10 cellular contexts compared by ENCODE assay signal in the genomic region with DNA sequence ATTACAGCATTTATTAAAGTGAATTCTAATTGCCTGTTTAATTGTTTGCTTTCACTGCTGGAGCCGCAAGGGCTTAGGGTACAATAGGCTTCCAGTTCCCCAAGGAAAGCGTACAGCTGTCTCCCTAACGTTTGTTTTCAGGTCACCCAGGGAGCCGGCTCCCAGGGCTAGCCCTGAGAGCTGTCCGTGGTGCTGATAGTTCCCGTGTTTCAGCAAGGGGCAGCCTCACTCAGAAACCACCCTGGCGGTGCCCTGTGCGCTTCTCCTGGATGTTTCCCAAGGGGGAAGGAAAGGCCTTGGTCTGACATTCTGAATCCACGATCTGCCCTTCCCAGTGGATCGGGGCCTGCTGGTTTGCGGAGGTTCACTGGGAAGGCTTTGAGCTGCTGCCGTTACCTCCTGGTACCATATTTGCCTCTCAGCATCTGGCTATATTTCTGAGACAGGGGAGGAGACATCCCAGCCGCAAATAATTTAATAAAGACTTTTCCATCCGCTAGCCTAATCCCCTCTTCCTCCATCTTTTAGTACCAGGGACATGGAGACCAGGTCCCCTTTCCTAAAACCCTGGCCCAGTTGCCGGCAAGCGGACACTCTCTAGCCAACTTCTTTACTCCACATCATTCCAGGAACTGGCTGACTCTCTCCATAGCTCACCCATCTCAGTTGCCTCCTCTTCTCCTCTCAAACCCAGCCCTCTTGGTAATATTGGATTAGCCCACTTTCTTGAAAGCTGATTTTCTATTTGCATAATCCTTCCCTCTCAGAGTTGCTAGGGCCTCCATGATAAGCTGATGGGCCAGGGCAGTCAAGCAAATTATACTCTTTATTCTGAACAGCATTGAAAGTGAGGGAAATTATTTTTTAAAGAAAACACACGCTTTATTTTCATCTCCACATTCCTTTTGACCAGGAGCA.
DNase-seq lines count a peak whose midpoint lies in the region; ATAC-seq and TF ChIP-seq lines count a peak whose summit lies in the region.
"Had no signal": no experiment of that assay in that cellular context is flagged by ENCODE, and none has a peak within 500 bp of the region (broad histone marks: within the 10 kb centered on the region; RNA-seq: fewer than 3 reads in every experiment).

No MANE protein-coding gene starts in this region.

- ATAC-seq in HG03039 (IDR thresholded peaks at IDR 0.05; ENCODE audit: unreplicated experiment) (no peak), GM21367 (IDR thresholded peaks at IDR 0.05; ENCODE audit: unreplicated experiment) (no peak)

- TF ChIP-seq CTCF in MCF 10A (IDR thresholded peaks at IDR 0.05; ENCODE audit: unreplicated experiment) (no peak), neural cell (IDR thresholded peaks at IDR 0.05; ENCODE audit: poor library complexity, severe bottlenecking) (no peak)

- no peak for TF ChIP-seq EP300 in neural cell (conservative IDR thresholded peaks at IDR 0.05; ENCODE audit: poor library complexity, severe bottlenecking)

- H3K4me2 ChIP-seq in neural cell (ENCODE audit: low read length), result no peak overlapping the region
- H3K4me2 ChIP-seq: KMS-11 had no signal

- POLR2A ChIA-PET in MCF 10A (lab: Yijun Ruan, JAX), result interaction anchor here (0.7 to 0.9 kb wide), 2 partner anchors 12 to 90 kb away, joined by 3 read pairs; no protein-coding TSS in a partner anchor

- no peak overlapping the region for H3K27ac ChIP-seq in neural cell (ENCODE audit: low read length)
- H3K27ac ChIP-seq: KMS-11 had no signal

- DNase-seq in NCI-H1436 (lab: John Stamatoyannopoulos, UW) (peak; percentile 21), NCI-H1436 treated with DMSO at 0.1 percent for 48 hours (lab: John Stamatoyannopoulos, UW) (no peak), NCI-H524 treated with DMSO at 0.1 percent for 48 hours (lab: John Stamatoyannopoulos, UW) (peak; percentile 11), MCF 10A (ENCODE audit: unreplicated experiment) (peak; percentile 56), hippocampal formation (lab: John Stamatoyannopoulos, UW) (no peak)

- no peaks in the 10 kb centered on the region for H3K4me1 Mint-ChIP-seq in MCF 10A (ENCODE audit: insufficient read depth, unreplicated experiment)

- TF ChIP-seq RAD21 in neural cell (conservative IDR thresholded peaks at IDR 0.05), result no peak

- no peak overlapping the region for H3K27ac Mint-ChIP-seq in MCF 10A (ENCODE audit: low read depth, unreplicated experiment)
- H3K27ac Mint-ChIP-seq: dendritic cell treated with granulocyte-macrophage colony-stimulating factor and Interleukin-4, amounts not matched to agents 40 ng/mL and 50 ng/mL, for 4 days had no signal

- H3K9me2 ChIP-seq in neural cell (ENCODE audit: insufficient read depth, low read length), result no peaks in the 10 kb centered on the region

- no peak overlapping the region for H2AFZ ChIP-seq in neural cell (ENCODE audit: low read depth, low read length)

- no peak overlapping the region for H3K4me3 ChIP-seq in neural cell (ENCODE audit: low read length)

- H3K36me3 ChIP-seq in neural cell (ENCODE audit: insufficient read depth, low read length), result no peaks in the 10 kb centered on the region

- no peaks in the 10 kb centered on the region for H3F3A ChIP-seq in neural cell (ENCODE audit: insufficient read depth, low read length, poor library complexity, severe bottlenecking)

- H3K4me3 Mint-ChIP-seq in MCF 10A (ENCODE audit: unreplicated experiment), result no peak overlapping the region
- H3K4me3 Mint-ChIP-seq: dendritic cell treated with granulocyte-macrophage colony-stimulating factor and Interleukin-4, amounts not matched to agents 40 ng/mL and 50 ng/mL, for 4 days had no signal

- CTCF ChIA-PET in MCF 10A (lab: Yijun Ruan, JAX), result no interaction called here

- H4K20me1 ChIP-seq in neural cell (ENCODE audit: insufficient read depth), result no peaks in the 10 kb centered on the region

- H3K9me3 ChIP-seq in neural cell (ENCODE audit: low read length), result peaks cover under 1% of the 10 kb centered on the region

- intact Hi-C loops in MCF 10A (cut with micrococcal nuclease), result no loop called here

- H3K27me3 ChIP-seq in neural cell (ENCODE audit: insufficient read depth, low read depth, low read length), result no peaks in the 10 kb centered on the region

- no peaks in the 10 kb centered on the region for H3K36me3 Mint-ChIP-seq in MCF 10A (ENCODE audit: insufficient read depth, unreplicated experiment)

- no TSS peak for BruUV-seq in MCF 10A (replicated peaks; lab: Mats Ljungman, UMichigan)

- H3K9ac ChIP-seq in neural cell (ENCODE audit: low read length), result no peak overlapping the region
- H3K9ac ChIP-seq: KMS-11 had no signal

- no peaks in the 10 kb centered on the region for H3K79me2 ChIP-seq in neural cell (replicated peaks; ENCODE audit: insufficient read depth, low read length)

- peaks cover 21% of the 10 kb centered on the region for H3K9me3 Mint-ChIP-seq in MCF 10A (ENCODE audit: unreplicated experiment)

- H3K27me3 Mint-ChIP-seq in MCF 10A (ENCODE audit: insufficient read depth, unreplicated experiment), result peaks cover 4% of the 10 kb centered on the region
- H3K27me3 Mint-ChIP-seq: dendritic cell treated with granulocyte-macrophage colony-stimulating factor and Interleukin-4, amounts not matched to agents 40 ng/mL and 50 ng/mL, for 4 days had no signal

TF ChIP-seq in neural cell, 6 proteins besides CTCF, POLR2A, EP300 and RAD21:
- TF ChIP-seq, protein P1, sequence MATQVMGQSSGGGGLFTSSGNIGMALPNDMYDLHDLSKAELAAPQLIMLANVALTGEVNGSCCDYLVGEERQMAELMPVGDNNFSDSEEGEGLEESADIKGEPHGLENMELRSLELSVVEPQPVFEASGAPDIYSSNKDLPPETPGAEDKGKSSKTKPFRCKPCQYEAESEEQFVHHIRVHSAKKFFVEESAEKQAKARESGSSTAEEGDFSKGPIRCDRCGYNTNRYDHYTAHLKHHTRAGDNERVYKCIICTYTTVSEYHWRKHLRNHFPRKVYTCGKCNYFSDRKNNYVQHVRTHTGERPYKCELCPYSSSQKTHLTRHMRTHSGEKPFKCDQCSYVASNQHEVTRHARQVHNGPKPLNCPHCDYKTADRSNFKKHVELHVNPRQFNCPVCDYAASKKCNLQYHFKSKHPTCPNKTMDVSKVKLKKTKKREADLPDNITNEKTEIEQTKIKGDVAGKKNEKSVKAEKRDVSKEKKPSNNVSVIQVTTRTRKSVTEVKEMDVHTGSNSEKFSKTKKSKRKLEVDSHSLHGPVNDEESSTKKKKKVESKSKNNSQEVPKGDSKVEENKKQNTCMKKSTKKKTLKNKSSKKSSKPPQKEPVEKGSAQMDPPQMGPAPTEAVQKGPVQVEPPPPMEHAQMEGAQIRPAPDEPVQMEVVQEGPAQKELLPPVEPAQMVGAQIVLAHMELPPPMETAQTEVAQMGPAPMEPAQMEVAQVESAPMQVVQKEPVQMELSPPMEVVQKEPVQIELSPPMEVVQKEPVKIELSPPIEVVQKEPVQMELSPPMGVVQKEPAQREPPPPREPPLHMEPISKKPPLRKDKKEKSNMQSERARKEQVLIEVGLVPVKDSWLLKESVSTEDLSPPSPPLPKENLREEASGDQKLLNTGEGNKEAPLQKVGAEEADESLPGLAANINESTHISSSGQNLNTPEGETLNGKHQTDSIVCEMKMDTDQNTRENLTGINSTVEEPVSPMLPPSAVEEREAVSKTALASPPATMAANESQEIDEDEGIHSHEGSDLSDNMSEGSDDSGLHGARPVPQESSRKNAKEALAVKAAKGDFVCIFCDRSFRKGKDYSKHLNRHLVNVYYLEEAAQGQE (IDR thresholded peaks at IDR 0.05; ENCODE audit: borderline replicate concordance), result peak; percentile 90
- no peak for TF ChIP-seq SMC3 (conservative IDR thresholded peaks at IDR 0.05; ENCODE audit: poor library complexity)

Comparison
In these comparisons a context has a peak if more than half of its experiments do, and no peak if none do; other contexts are left out.
1. DNase-seq: peak in NCI-H1436 (single experiment), NCI-H524 treated with DMSO at 0.1 percent for 48 hours (single experiment) and MCF 10A (single experiment); none in NCI-H1436 treated with DMSO at 0.1 percent for 48 hours (single experiment) and hippocampal formation (0 of 2).